28 cellular contexts compared by ENCODE assay signal in the genomic region with DNA sequence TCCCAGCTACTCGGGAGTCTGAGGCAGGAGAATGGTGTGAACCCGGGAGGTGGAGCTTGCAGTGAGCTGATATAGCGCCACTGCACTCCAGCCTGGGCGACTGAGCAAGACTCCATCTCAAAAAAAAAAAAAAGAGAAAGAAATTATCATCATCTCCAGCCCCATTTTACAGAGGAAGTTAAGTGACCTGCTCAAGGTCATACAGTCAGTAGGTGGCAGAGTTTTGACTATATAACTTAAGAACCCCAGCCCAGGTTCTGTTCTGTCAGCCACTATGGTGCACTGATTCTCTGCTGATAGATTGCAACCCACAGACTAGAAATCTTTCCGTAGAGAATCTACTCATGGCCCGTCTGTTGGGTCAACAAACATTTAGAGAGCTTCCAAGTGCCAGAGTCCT. TPM values are rescaled to one million over a fixed set of nuclear protein-coding genes. Genes with fewer than 3 reads are reported as not detected.
"Had no signal": no experiment of that assay in that cellular context is flagged by ENCODE, and none has a peak within 500 bp of the region (broad histone marks: within the 10 kb centered on the region; RNA-seq: fewer than 3 reads in every experiment).

No MANE protein-coding gene starts in this region.

- H3K9ac ChIP-seq: parathyroid adenoma had no signal

- ATAC-seq: esophagus mucosa; heart right ventricle; naive thymus-derived CD4-positive, alpha-beta T cell; stimulated activated naive B cell treated with anti-CD40 and anti-IgM and Interleukin-4, amounts not matched to agents 10 μg/mL and 1 μg/mL and 100 μg/mL, for 72 hours; stimulated activated naive CD8-positive, alpha-beta T cell treated with anti-CD3 and anti-CD28 coated beads, Interleukin-15, amount 100 ng/mL, for 72 hours; upper lobe of right lung had no signal

- FAIRE-seq: endometrium, frontal cortex, islet of Langerhans had no signal

- H2AFZ ChIP-seq: parathyroid adenoma had no signal

- H3K27ac ChIP-seq: heart right ventricle, parathyroid adenoma, psoas muscle, sigmoid colon, skin epidermis, testis, tibial nerve, upper lobe of right lung, vagina had no signal

- H3K9me3 Mint-ChIP-seq: stimulated activated naive B cell treated with anti-CD40 and anti-IgM and Interleukin-4, amounts not matched to agents 10 μg/mL and 1 μg/mL and 100 μg/mL, for 72 hours; stimulated activated naive CD8-positive, alpha-beta T cell treated with anti-CD3 and anti-CD28 coated beads, Interleukin-15, amount 100 ng/mL, for 72 hours had no signal

- H3K9me3 ChIP-seq: psoas muscle, sigmoid colon, testis, upper lobe of right lung, vagina had no signal

- H3K36me3 ChIP-seq: heart right ventricle, sigmoid colon, tibial nerve, upper lobe of right lung, vagina had no signal

- DNase-seq: effector memory CD4-positive, alpha-beta T cell; heart right ventricle; hypothalamus; kidney glomerular epithelial cell; mammary epithelial cell; naive thymus-derived CD4-positive, alpha-beta T cell; nephron progenitor cell; psoas muscle; retina; sigmoid colon; stimulated activated CD4-positive, alpha-beta T cell treated with anti-CD3 and anti-CD28 coated beads, Interleukin-2, amount 100 ng/mL, for 24 hours; stimulated activated CD4-positive, alpha-beta T cell treated with anti-CD3 and anti-CD28 coated beads, Interleukin-4, amount 100 ng/mL, for 4 hours; stimulated activated naive B cell treated with anti-CD40 and anti-IgM and Interleukin-4, amounts not matched to agents 10 μg/mL and 1 μg/mL and 100 μg/mL, for 72 hours; stimulated activated naive CD8-positive, alpha-beta T cell treated with anti-CD3 and anti-CD28 coated beads, Interleukin-15, amount 100 ng/mL, for 72 hours; testis; upper lobe of right lung had no signal

- H3K4me3 Mint-ChIP-seq: naive thymus-derived CD4-positive, alpha-beta T cell; nephron progenitor cell; stimulated activated naive B cell treated with anti-CD40 and anti-IgM and Interleukin-4, amounts not matched to agents 10 μg/mL and 1 μg/mL and 100 μg/mL, for 72 hours; stimulated activated naive CD8-positive, alpha-beta T cell treated with anti-CD3 and anti-CD28 coated beads, Interleukin-15, amount 100 ng/mL, for 72 hours had no signal

- H3K4me1 ChIP-seq: parathyroid adenoma, psoas muscle, sigmoid colon, testis, tibial nerve, upper lobe of right lung, vagina had no signal

- H3K4me3 ChIP-seq: heart right ventricle, psoas muscle, sigmoid colon, skin epidermis, testis, tibial nerve, upper lobe of right lung, vagina had no signal

- H3K79me2 ChIP-seq: parathyroid adenoma had no signal

- H3K27me3 ChIP-seq: testis, vagina had no signal

- H3K27ac Mint-ChIP-seq: naive thymus-derived CD4-positive, alpha-beta T cell; nephron progenitor cell; stimulated activated naive B cell treated with anti-CD40 and anti-IgM and Interleukin-4, amounts not matched to agents 10 μg/mL and 1 μg/mL and 100 μg/mL, for 72 hours had no signal

- H3K36me3 Mint-ChIP-seq: naive thymus-derived CD4-positive, alpha-beta T cell; stimulated activated naive B cell treated with anti-CD40 and anti-IgM and Interleukin-4, amounts not matched to agents 10 μg/mL and 1 μg/mL and 100 μg/mL, for 72 hours had no signal

RNA-seq across cellular contexts. Expression of a gene that starts 55.9 kb away (rescaled TPM):
- total RNA-seq: esophagus mucosa; fibroblast of lung; mammary epithelial cell; mononuclear cell; naive thymus-derived CD4-positive, alpha-beta T cell; omental fat pad; psoas muscle; subcutaneous adipose tissue; tibial nerve; upper lobe of right lung; vagina had no signal
- polyA plus RNA-seq: fibroblast of lung; naive thymus-derived CD4-positive, alpha-beta T cell; psoas muscle; sigmoid colon had no signal
